8 cellular contexts compared by ENCODE assay signal in genomic region chr6:7143161-7143974, GRCh38. TPM values are rescaled to one million over a fixed set of nuclear protein-coding genes. Genes with fewer than 3 reads are reported as not detected.
DNase-seq lines count a peak whose midpoint lies in the region; ATAC-seq and TF ChIP-seq lines count a peak whose summit lies in the region.

No MANE protein-coding gene starts in this region.

- no peak for ATAC-seq in CD8-positive, alpha-beta T cell
- ATAC-seq in GM19452 (IDR thresholded peaks at IDR 0.05; ENCODE audit: unreplicated experiment) (no peak), HG03342 (IDR thresholded peaks at IDR 0.05; ENCODE audit: unreplicated experiment) (no peak), HG03135 (IDR thresholded peaks at IDR 0.05; ENCODE audit: unreplicated experiment) (no peak)

- H3K4me1 ChIP-seq in CD8-positive, alpha-beta T cell (ENCODE audit: insufficient read depth, low read length), result peaks cover 58% of the 10 kb centered on the region
- H3K4me1 ChIP-seq in mucosa of rectum (ENCODE audit: control insufficient read depth in 2 of 2, insufficient read depth in 2 of 2, low read length in 2 of 2), result peaks cover 64 to 66% of the 10 kb centered on the region in 2 donors

- no peak for TF ChIP-seq CTCF in CD8-positive, alpha-beta T cell (IDR thresholded peaks at IDR 0.05)

- H3K27ac Mint-ChIP-seq in CD8-positive, alpha-beta T cell, result no peak overlapping the region
- H3K27ac Mint-ChIP-seq in activated T-helper 2 cell treated with anti-CD3 and anti-CD28 coated beads, Interferon-gamma antibody, Interleukin-2, Interleukin-4, amounts not matched to agents 10 μg/mL and 5 μg/mL and 100 μg/mL, durations not matched to agents 14 hours and 24 hours and 36 hours, result no peak overlapping the region

- H3K9me3 ChIP-seq in CD8-positive, alpha-beta T cell (ENCODE audit: low read length), result no peaks in the 10 kb centered on the region
- no peaks in the 10 kb centered on the region for H3K9me3 ChIP-seq in mucosa of rectum (ENCODE audit: control insufficient read depth in 2 of 2, low read length in 2 of 2)

- H3K9ac ChIP-seq in mucosa of rectum (ENCODE audit: low read depth in 1 of 2, low read length in 2 of 2), result peak overlapping the region; percentile 28 to 43

- H3K27ac ChIP-seq in CD8-positive, alpha-beta T cell (ENCODE audit: low read depth, low read length), result no peak overlapping the region
- peak overlapping the region in 1 of 2 donors; percentile 45 for H3K27ac ChIP-seq in mucosa of rectum (ENCODE audit: low read depth in 2 of 2, low read length in 2 of 2)

- intact Hi-C loops in CD8-positive, alpha-beta T cell (cut with DNase I, micrococcal nuclease), result loop anchor here in 1 of 2 experiments (10.0 kb wide), 1 partner anchor 251 kb away; no protein-coding TSS in a partner anchor
- intact Hi-C loops in activated T-helper 2 cell treated with anti-CD3 and anti-CD28 coated beads, Interferon-gamma antibody, Interleukin-2, Interleukin-4, amounts not matched to agents 10 μg/mL and 5 μg/mL and 100 μg/mL, durations not matched to agents 14 hours and 24 hours and 36 hours (cut with micrococcal nuclease), result no loop called here

- no peaks in the 10 kb centered on the region for H3K36me3 ChIP-seq in CD8-positive, alpha-beta T cell (ENCODE audit: insufficient read depth, low read length)
- H3K36me3 ChIP-seq in mucosa of rectum (ENCODE audit: control insufficient read depth in 2 of 2, insufficient read depth in 2 of 2, low read length in 2 of 2), result no peaks in the 10 kb centered on the region

- H3K27me3 ChIP-seq in CD8-positive, alpha-beta T cell (ENCODE audit: insufficient read depth, low read length), result no peaks in the 10 kb centered on the region
- no peaks in the 10 kb centered on the region for H3K27me3 ChIP-seq in mucosa of rectum (ENCODE audit: control insufficient read depth in 2 of 2, insufficient read depth in 2 of 2, low read length in 2 of 2)

- no peaks in the 10 kb centered on the region for H3K36me3 Mint-ChIP-seq in CD8-positive, alpha-beta T cell
- H3K36me3 Mint-ChIP-seq in activated T-helper 2 cell treated with anti-CD3 and anti-CD28 coated beads, Interferon-gamma antibody, Interleukin-2, Interleukin-4, amounts not matched to agents 10 μg/mL and 5 μg/mL and 100 μg/mL, durations not matched to agents 14 hours and 24 hours and 36 hours (ENCODE audit: low read depth), result peaks cover 14% of the 10 kb centered on the region

- H3K4me1 Mint-ChIP-seq in CD8-positive, alpha-beta T cell (ENCODE audit: low read depth), result peaks cover 71% of the 10 kb centered on the region
- H3K4me1 Mint-ChIP-seq in activated T-helper 2 cell treated with anti-CD3 and anti-CD28 coated beads, Interferon-gamma antibody, Interleukin-2, Interleukin-4, amounts not matched to agents 10 μg/mL and 5 μg/mL and 100 μg/mL, durations not matched to agents 14 hours and 24 hours and 36 hours (ENCODE audit: low read depth), result peaks cover 66% of the 10 kb centered on the region

- CTCF ChIA-PET in CD8-positive, alpha-beta T cell (lab: Charles Lee), result interaction anchor here (1.4 kb wide), 1 partner anchor 34 kb away, joined by 4 read pairs; no protein-coding TSS in a partner anchor

- POLR2A ChIA-PET in CD8-positive, alpha-beta T cell (lab: Charles Lee), result interaction anchor here (1.5 kb wide), 1 partner anchor 34 kb away, joined by 3 read pairs; no protein-coding TSS in a partner anchor

- H3K4me3 Mint-ChIP-seq in CD8-positive, alpha-beta T cell, result peak overlapping the region; percentile 60
- H3K4me3 Mint-ChIP-seq in activated T-helper 2 cell treated with anti-CD3 and anti-CD28 coated beads, Interferon-gamma antibody, Interleukin-2, Interleukin-4, amounts not matched to agents 10 μg/mL and 5 μg/mL and 100 μg/mL, durations not matched to agents 14 hours and 24 hours and 36 hours (ENCODE audit: low read depth), result peak overlapping the region; percentile 44

- no peaks in the 10 kb centered on the region for H3K27me3 Mint-ChIP-seq in CD8-positive, alpha-beta T cell (ENCODE audit: low read depth)
- no peaks in the 10 kb centered on the region for H3K27me3 Mint-ChIP-seq in activated T-helper 2 cell treated with anti-CD3 and anti-CD28 coated beads, Interferon-gamma antibody, Interleukin-2, Interleukin-4, amounts not matched to agents 10 μg/mL and 5 μg/mL and 100 μg/mL, durations not matched to agents 14 hours and 24 hours and 36 hours (ENCODE audit: low read depth)

- no peak overlapping the region for H3K4me3 ChIP-seq in CD8-positive, alpha-beta T cell (ENCODE audit: low read depth, low read length)
- no peak overlapping the region for H3K4me3 ChIP-seq in mucosa of rectum (ENCODE audit: low read length in 2 of 2)

- DNase-seq in CD8-positive, alpha-beta T cell, result no peak
- DNase-seq in NCI-H1092 (lab: John Stamatoyannopoulos, UW) (peak; percentile 84), glomerular visceral epithelial cell (ENCODE audit: extremely low spot score) (no peak)
- no peak for DNase-seq in activated T-helper 2 cell treated with anti-CD3 and anti-CD28 coated beads, Interferon-gamma antibody, Interleukin-2, Interleukin-4, amounts not matched to agents 10 μg/mL and 5 μg/mL and 100 μg/mL, durations not matched to agents 14 hours and 24 hours and 36 hours (ENCODE audit: low spot score)

- no peaks in the 10 kb centered on the region for H3K9me3 Mint-ChIP-seq in CD8-positive, alpha-beta T cell
- no peaks in the 10 kb centered on the region for H3K9me3 Mint-ChIP-seq in activated T-helper 2 cell treated with anti-CD3 and anti-CD28 coated beads, Interferon-gamma antibody, Interleukin-2, Interleukin-4, amounts not matched to agents 10 μg/mL and 5 μg/mL and 100 μg/mL, durations not matched to agents 14 hours and 24 hours and 36 hours

RNA-seq across cellular contexts. Expression of gene RREB1, which starts 35.6 kb away (rescaled TPM):
- 10 to 100 TPM; 47.1 to 52.4 TPM for total RNA-seq in CD8-positive, alpha-beta T cell
- total RNA-seq in activated T-helper 2 cell treated with anti-CD3 and anti-CD28 coated beads, Interferon-gamma antibody, Interleukin-2, Interleukin-4, amounts not matched to agents 10 μg/mL and 5 μg/mL and 100 μg/mL, durations not matched to agents 14 hours and 24 hours and 36 hours, result 23.1 and 23.6 TPM in 2 replicates
